Comparison of ENCODE assay signal across 8 cellular contexts in the genomic region with DNA sequence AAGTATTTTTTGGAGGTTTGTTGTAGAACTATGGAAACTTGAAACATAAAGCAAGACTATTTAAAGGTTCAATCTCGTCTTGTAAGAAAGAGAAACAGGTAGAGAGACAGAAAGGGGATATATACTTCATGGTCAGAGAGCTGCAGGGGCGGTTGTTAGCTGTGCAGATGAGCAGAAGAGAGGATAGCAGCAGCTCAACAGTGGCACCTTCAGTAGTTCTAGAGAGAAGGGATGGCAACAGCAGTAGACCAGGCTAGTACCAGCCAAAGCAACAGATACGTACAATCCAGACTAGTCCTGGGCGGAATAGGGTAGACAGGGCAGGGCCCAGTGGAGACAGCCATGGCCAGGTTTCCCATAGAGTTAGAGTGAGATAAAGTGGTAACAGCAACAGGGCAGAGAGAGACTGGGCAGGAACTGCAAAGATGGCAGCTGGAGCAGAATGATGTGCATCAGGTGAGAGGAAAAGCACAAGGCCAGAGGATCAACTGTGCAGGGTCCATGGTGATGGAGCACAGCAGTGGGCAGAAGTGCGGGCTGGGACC.
DNase-seq lines count a peak whose midpoint lies in the region; ATAC-seq and TF ChIP-seq lines count a peak whose summit lies in the region.

No MANE protein-coding gene starts in this region.

- H3K27ac ChIP-seq in CD4-positive, CD25-positive, alpha-beta regulatory T cell (ENCODE audit: insufficient read depth, low read length, poor library complexity, severe bottlenecking): no peak overlapping the region
- H3K27ac ChIP-seq in lung (ENCODE audit: low read depth in 1 of 2, low read length in 1 of 2): peak overlapping the region in 1 of 2 donors; percentile 9

- H3K4me1 Mint-ChIP-seq in CD4-positive, CD25-positive, alpha-beta regulatory T cell: peaks cover 10 to 23% (median 17%) of the 10 kb centered on the region in 4 donors
- peaks cover 26% of the 10 kb centered on the region for H3K4me1 Mint-ChIP-seq in activated naive CD8-positive, alpha-beta T cell (ENCODE audit: low read depth)

- H3K36me3 ChIP-seq in CD4-positive, CD25-positive, alpha-beta regulatory T cell (ENCODE audit: control insufficient read depth, insufficient read depth, low read length): no peaks in the 10 kb centered on the region
- no peaks in the 10 kb centered on the region for H3K36me3 ChIP-seq in lung (ENCODE audit: control insufficient read depth in 2 of 2, insufficient read depth in 2 of 2, low read length in 2 of 2)

- peaks cover 23% of the 10 kb centered on the region for H3K27me3 ChIP-seq in CD4-positive, CD25-positive, alpha-beta regulatory T cell (ENCODE audit: control insufficient read depth, insufficient read depth, low read length)
- peaks cover 1% of the 10 kb centered on the region for H3K27me3 ChIP-seq in lung (ENCODE audit: control insufficient read depth, insufficient read depth)

- no peak for TF ChIP-seq CTCF in lung (IDR thresholded peaks at IDR 0.05; ENCODE audit: control extremely low read depth, extremely low read depth)

- H3K4me3 Mint-ChIP-seq in CD4-positive, CD25-positive, alpha-beta regulatory T cell: peak overlapping the region; percentile 48 to 79 (median 64)
- H3K4me3 Mint-ChIP-seq in activated naive CD8-positive, alpha-beta T cell: peak overlapping the region; percentile 67

- peak in 1 of 3 donors; percentile 57 for DNase-seq in CD4-positive, CD25-positive, alpha-beta regulatory T cell
- DNase-seq in GM19240 (ENCODE audit: insufficient read length, low spot score) (peak; percentile 38), OCI-M1 (lab: John Stamatoyannopoulos, UW) (peak; percentile 56), lung (ENCODE audit: low spot score) (no peak), GM03348 (ENCODE audit: low spot score) (no peak), NK-92 (lab: John Stamatoyannopoulos, UW; ENCODE audit: unreplicated experiment) (no peak)

- peaks cover 50% of the 10 kb centered on the region for H3K27me3 Mint-ChIP-seq in CD4-positive, CD25-positive, alpha-beta regulatory T cell
- H3K27me3 Mint-ChIP-seq in activated naive CD8-positive, alpha-beta T cell: peaks cover 18% of the 10 kb centered on the region

- peak overlapping the region; percentile 64 for H3K4me3 ChIP-seq in CD4-positive, CD25-positive, alpha-beta regulatory T cell (ENCODE audit: low read depth, low read length)
- no peak overlapping the region for H3K4me3 ChIP-seq in lung

- ATAC-seq in CD4-positive, CD25-positive, alpha-beta regulatory T cell (ENCODE audit: low read depth in 2 of 2): peak; percentile 76 to 80
- ATAC-seq in HG03159 (IDR thresholded peaks at IDR 0.05; ENCODE audit: unreplicated experiment): peak; percentile 74
- peak; percentile 32 for ATAC-seq in lung (ENCODE audit: insufficient read depth, low FRiP score)

- peaks cover 0 to 4% (median 0%) of the 10 kb centered on the region in 7 donors for H3K9me3 Mint-ChIP-seq in CD4-positive, CD25-positive, alpha-beta regulatory T cell
- no peaks in the 10 kb centered on the region for H3K9me3 Mint-ChIP-seq in activated naive CD8-positive, alpha-beta T cell (ENCODE audit: low read depth)

- H3K9me3 ChIP-seq in CD4-positive, CD25-positive, alpha-beta regulatory T cell (ENCODE audit: control insufficient read depth in 2 of 2, low read length in 2 of 2): peaks cover 0 to 1% of the 10 kb centered on the region in 2 experiments
- H3K9me3 ChIP-seq in lung (ENCODE audit: control insufficient read depth in 2 of 2, insufficient read depth in 1 of 2, low read length in 1 of 2): peaks cover 0 to 2% of the 10 kb centered on the region in 2 donors

- 65 to 67% methylated on average over 5 of the region's 5 CpGs for WGBS in lung, 2 donors

- peaks cover 16% of the 10 kb centered on the region for H3K4me1 ChIP-seq in CD4-positive, CD25-positive, alpha-beta regulatory T cell (ENCODE audit: control insufficient read depth, insufficient read depth, low read length, poor library complexity, severe bottlenecking)
- H3K4me1 ChIP-seq in lung (ENCODE audit: control insufficient read depth in 2 of 2, insufficient read depth in 2 of 2, low read length in 2 of 2): no peaks in the 10 kb centered on the region

- no peaks in the 10 kb centered on the region for H3K36me3 Mint-ChIP-seq in CD4-positive, CD25-positive, alpha-beta regulatory T cell
- no peaks in the 10 kb centered on the region for H3K36me3 Mint-ChIP-seq in activated naive CD8-positive, alpha-beta T cell

- peak overlapping the region; percentile 76 to 93 (median 90) for H3K27ac Mint-ChIP-seq in CD4-positive, CD25-positive, alpha-beta regulatory T cell
- peak overlapping the region; percentile 98 for H3K27ac Mint-ChIP-seq in activated naive CD8-positive, alpha-beta T cell

Comparison
In these comparisons a context has a peak if more than half of its experiments do, and no peak if none do; other contexts are left out.
1. DNase-seq: peak in GM19240 (single experiment) and OCI-M1 (single experiment); none in lung (single experiment), GM03348 (single experiment) and NK-92 (single experiment).
2. Peak in every context shown above with its lines, with median percentiles within 50 percentile points of each other: ATAC-seq.